ENCODE assay signal across 7 cellular contexts in genomic region chr2:85843543-85843942, GRCh38. TPM values are rescaled to one million over a fixed set of nuclear protein-coding genes. Genes with fewer than 3 reads are reported as not detected.
A peak's percentile ranks its signal among the peaks of the same experiment; 100 is the strongest.
DNase-seq lines count a peak whose midpoint lies in the region; ATAC-seq and TF ChIP-seq lines count a peak whose summit lies in the region.

No MANE protein-coding gene starts in this region.

- H3K4me1 Mint-ChIP-seq in osteocyte (ENCODE audit: unreplicated experiment) = peaks cover 22% of the 10 kb centered on the region

- H3K9me3 ChIP-seq in Loucy (ENCODE audit: insufficient read depth, low read depth, low read length) (0 out of 2 replicates have a peak, but pooled peaks cover 4% of the 10 kb centered on the region), thyroid gland (no peaks in the 10 kb centered on the region)

- H3K4me3 ChIP-seq in GM06990 (replicated peaks; ENCODE audit: low read depth, low read length) (no peak overlapping the region), Loucy (ENCODE audit: low read length, poor library complexity, severe bottlenecking) (no peak overlapping the region), astrocyte of the cerebellum (ENCODE audit: low read depth, low read length) (no peak overlapping the region), thyroid gland (replicated peaks in 1 of 3) (no peak overlapping the region)

- in situ Hi-C loops in astrocyte of the cerebellum (cut with HindIII; ENCODE audit: low sequenced_read_pairs) = no loop called here

- TF ChIP-seq CTCF in GM06990 (IDR thresholded peaks at IDR 0.05; ENCODE audit: insufficient read depth, low read length, poor library complexity, severe bottlenecking) (peak; percentile 57), Loucy (conservative IDR thresholded peaks at IDR 0.05; ENCODE audit: low read length) (peak; percentile 59), astrocyte of the cerebellum (IDR thresholded peaks at IDR 0.05; ENCODE audit: low read depth, low read length, missing control alignments) (peak; percentile 41), osteocyte (IDR thresholded peaks at IDR 0.05) (peak; percentile 49), thyroid gland (IDR thresholded peaks at IDR 0.05) (peak in 3 of 6 experiments; percentile 14 to 40 (median 31))

- WGBS in thyroid gland, 2 donors = 64 to 66% methylated on average over 4 of the region's 4 CpGs

- H3K79me2 ChIP-seq in Loucy (ENCODE audit: insufficient read depth, low read length) = no peaks in the 10 kb centered on the region

- H3K27me3 Mint-ChIP-seq in osteocyte (ENCODE audit: unreplicated experiment) = no peaks in the 10 kb centered on the region

- H3K36me3 ChIP-seq in GM06990 (ENCODE audit: control insufficient read depth, insufficient read depth, low read length) (0 out of 2 replicates have a peak, but pooled peaks cover 2% of the 10 kb centered on the region), Loucy (ENCODE audit: insufficient read depth, low read length) (peaks cover 44% of the 10 kb centered on the region), thyroid gland (peaks cover 46 to 69% of the 10 kb centered on the region in 2 donors)

- peaks cover 56% of the 10 kb centered on the region for H3K36me3 Mint-ChIP-seq in osteocyte (ENCODE audit: unreplicated experiment)

- H3K27me3 ChIP-seq in GM06990 (replicated peaks; ENCODE audit: control insufficient read depth, insufficient read depth, low read length) (no peaks in the 10 kb centered on the region), Loucy (ENCODE audit: insufficient read depth, low read length, poor library complexity, severe bottlenecking) (no peaks in the 10 kb centered on the region), thyroid gland (no peaks in the 10 kb centered on the region)

- no peak overlapping the region for H3K27ac ChIP-seq in thyroid gland

- no peak overlapping the region for H3K4me2 ChIP-seq in Loucy (ENCODE audit: low read depth, low read length, poor library complexity, severe bottlenecking)

- peaks cover 4% of the 10 kb centered on the region for H3K9me3 Mint-ChIP-seq in osteocyte (ENCODE audit: unreplicated experiment)

- H3K27ac Mint-ChIP-seq in osteocyte (ENCODE audit: unreplicated experiment) = no peak overlapping the region

- no peak overlapping the region for H3K4me3 Mint-ChIP-seq in osteocyte (ENCODE audit: unreplicated experiment)

- no peak for ATAC-seq in GM21786 (IDR thresholded peaks at IDR 0.05; ENCODE audit: unreplicated experiment)

- H3K9me2 ChIP-seq in Loucy (replicated peaks; ENCODE audit: low read depth, low read length) = no peaks in the 10 kb centered on the region

- H3K9ac ChIP-seq in Loucy (ENCODE audit: low read depth, low read length, poor library complexity, severe bottlenecking) = no peak overlapping the region

- H2AFZ ChIP-seq in Loucy (ENCODE audit: low read length) = no peak overlapping the region

- no peak for TF ChIP-seq POLR2A in thyroid gland (IDR thresholded peaks at IDR 0.05)

- intact Hi-C loops in thyroid gland (cut with DNase I) = no loop called here

- DNase-seq in GM06990 (ENCODE audit: extremely low read depth, insufficient read length) = no peak
- no peak for DNase-seq in astrocyte of the cerebellum (ENCODE audit: low read depth)
- peak; percentile 59 for DNase-seq in osteocyte (ENCODE audit: extremely low spot score, unreplicated experiment)
- DNase-seq in thyroid gland = no peak
- DNase-seq in GM03348 (ENCODE audit: low spot score) = no peak

- H3K4me1 ChIP-seq in Loucy (ENCODE audit: insufficient read depth, low read length, poor library complexity, severe bottlenecking) (no peaks in the 10 kb centered on the region), thyroid gland (no peaks in the 10 kb centered on the region)

- H4K20me1 ChIP-seq in Loucy (ENCODE audit: insufficient read depth, low read length, poor library complexity, severe bottlenecking) = no peaks in the 10 kb centered on the region

- H3F3A ChIP-seq in Loucy (ENCODE audit: low read depth) = no peaks in the 10 kb centered on the region

RNA-seq across cellular contexts. Expression of gene ST3GAL5, which starts 45.2 kb away (rescaled TPM):
- total RNA-seq in osteocyte (42.2 and 43.6 TPM in 2 replicates), thyroid gland (100 to 1,000 TPM; 139 to 199 (median 156) TPM)
